In genomic region chr19:657611-658010, GRCh38 we compare ENCODE assay signal across 18 cellular contexts. TPM values are rescaled to one million over a fixed set of nuclear protein-coding genes. Genes with fewer than 3 reads are reported as not detected.
A peak's percentile ranks its signal among the peaks of the same experiment; 100 is the strongest.
DNase-seq lines count a peak whose midpoint lies in the region; ATAC-seq, FAIRE-seq and TF ChIP-seq lines count a peak whose summit lies in the region.
"Had no signal": no experiment of that assay in that cellular context is flagged by ENCODE, and none has a peak within 500 bp of the region (broad histone marks: within the 10 kb centered on the region; RNA-seq: fewer than 3 reads in every experiment).

No MANE protein-coding gene starts in this region.

- H3K4me3 ChIP-seq in HepG2 (replicated peaks in 1 of 3; ENCODE audit: insufficient read depth in 1 of 3, low read depth in 2 of 3, low read length in 3 of 3), result no peak overlapping the region
- H3K4me3 ChIP-seq: GM23338, MG63 had no signal

- H4K20me1 ChIP-seq in HepG2 (ENCODE audit: insufficient read depth, low read length), result peaks cover 87% of the 10 kb centered on the region

- peak overlapping the region; percentile 24 for H3K27ac Mint-ChIP-seq in activated naive CD4-positive, alpha-beta T cell treated with anti-CD3 and anti-CD28 coated beads for 36 hours
- no peak overlapping the region for H3K27ac Mint-ChIP-seq in activated T-helper 17 cell treated with anti-CD3 and anti-CD28 coated beads, Interleukin-2, amount 50 U/mL, for 72 hours
- H3K27ac Mint-ChIP-seq in stimulated activated effector memory CD8-positive, alpha-beta T cell treated with anti-CD3 and anti-CD28 coated beads, Interleukin-12 subunit alpha, Interleukin-12 subunit beta, amount 100 ng/mL, for 72 hours, result no peak overlapping the region
- no peak overlapping the region for H3K27ac Mint-ChIP-seq in activated CD4-positive, alpha-beta T cell treated with anti-CD3 and anti-CD28 coated beads, Interleukin-2, amount 10 ng/mL, durations not matched to agents 7 days and 5 days
- H3K27ac Mint-ChIP-seq: GM23338 had no signal

- 90% methylated on average over 2 of the region's 19 CpGs for WGBS in HepG2 (ENCODE audit: low lambda C conversion rate)

- no peak for TF ChIP-seq EP300 in HepG2 (IDR thresholded peaks at IDR 0.05; ENCODE audit: low read depth in 2 of 2, low read length in 2 of 2)
- no peak for TF ChIP-seq EP300 in HepG2 (CRISPR knock-in tag; IDR thresholded peaks at IDR 0.05; ENCODE audit: borderline replicate concordance)

- intact Hi-C loops in activated naive CD4-positive, alpha-beta T cell treated with anti-CD3 and anti-CD28 coated beads for 36 hours (cut with micrococcal nuclease), result no loop called here
- intact Hi-C loops in HepG2 (cut with micrococcal nuclease; ENCODE audit: unreplicated experiment), result no loop called here

- in situ Hi-C loops in HepG2 (cut with HindIII; ENCODE audit: extremely low pct_ligation_motif_present, low pct_unique_long_range_greater_than_20kb), result no loop called here

- no peak overlapping the region for H2AFZ ChIP-seq in HepG2 (ENCODE audit: low read length)
- H2AFZ ChIP-seq: GM23338 had no signal

- TF ChIP-seq RAD21 in HepG2 (CRISPR knock-in tag; IDR thresholded peaks at IDR 0.05), result no peak

- no peaks in the 10 kb centered on the region; a peak in 1 of 5 replicates for H3K27me3 ChIP-seq in HepG2 (ENCODE audit: control insufficient read depth in 1 of 2, insufficient read depth in 2 of 2, low read length in 2 of 2)
- H3K27me3 ChIP-seq: MG63 had no signal

- CTCF ChIA-PET in activated naive CD4-positive, alpha-beta T cell treated with anti-CD3 and anti-CD28 coated beads for 36 hours (lab: Charles Lee), result no interaction called here
- CTCF ChIA-PET in HepG2 (lab: Yijun Ruan, JAX; ENCODE audit: low intra/inter-chr PET ratio, low total read pairs), result no interaction called here
- CTCF ChIA-PET in activated CD4-positive, alpha-beta T cell treated with anti-CD3 and anti-CD28 coated beads, Interleukin-2, amount 10 ng/mL, durations not matched to agents 7 days and 5 days (lab: Charles Lee), result no interaction called here

- no peaks in the 10 kb centered on the region for H3K9me3 Mint-ChIP-seq in activated naive CD4-positive, alpha-beta T cell treated with anti-CD3 and anti-CD28 coated beads for 36 hours
- H3K9me3 Mint-ChIP-seq in activated T-helper 17 cell treated with anti-CD3 and anti-CD28 coated beads, Interleukin-2, amount 50 U/mL, for 72 hours, result no peaks in the 10 kb centered on the region
- H3K9me3 Mint-ChIP-seq in stimulated activated effector memory CD8-positive, alpha-beta T cell treated with anti-CD3 and anti-CD28 coated beads, Interleukin-12 subunit alpha, Interleukin-12 subunit beta, amount 100 ng/mL, for 72 hours, result no peaks in the 10 kb centered on the region
- no peaks in the 10 kb centered on the region for H3K9me3 Mint-ChIP-seq in activated CD4-positive, alpha-beta T cell treated with anti-CD3 and anti-CD28 coated beads, Interleukin-2, amount 10 ng/mL, durations not matched to agents 7 days and 5 days
- H3K9me3 Mint-ChIP-seq: GM23338 had no signal

- H3K36me3 Mint-ChIP-seq in activated naive CD4-positive, alpha-beta T cell treated with anti-CD3 and anti-CD28 coated beads for 36 hours (ENCODE audit: low read depth), result peaks cover 38% of the 10 kb centered on the region
- peaks cover 84% of the 10 kb centered on the region for H3K36me3 Mint-ChIP-seq in activated T-helper 17 cell treated with anti-CD3 and anti-CD28 coated beads, Interleukin-2, amount 50 U/mL, for 72 hours (ENCODE audit: low read depth)
- peaks cover 91% of the 10 kb centered on the region for H3K36me3 Mint-ChIP-seq in stimulated activated effector memory CD8-positive, alpha-beta T cell treated with anti-CD3 and anti-CD28 coated beads, Interleukin-12 subunit alpha, Interleukin-12 subunit beta, amount 100 ng/mL, for 72 hours
- H3K36me3 Mint-ChIP-seq in activated CD4-positive, alpha-beta T cell treated with anti-CD3 and anti-CD28 coated beads, Interleukin-2, amount 10 ng/mL, durations not matched to agents 7 days and 5 days (ENCODE audit: low read depth), result peaks cover 29% of the 10 kb centered on the region

- POLR2A ChIA-PET in HepG2 (lab: Yijun Ruan, JAX), result interaction anchor here (1.1 kb wide), 1 partner anchor 24 kb away, joined by 3 read pairs; the partner anchor contains the start of gene POLRMT
- POLR2A ChIA-PET in activated CD4-positive, alpha-beta T cell treated with anti-CD3 and anti-CD28 coated beads, Interleukin-2, amount 10 ng/mL, durations not matched to agents 7 days and 5 days (lab: Charles Lee), result no interaction called here

- no peaks in the 10 kb centered on the region for H3K27me3 Mint-ChIP-seq in activated naive CD4-positive, alpha-beta T cell treated with anti-CD3 and anti-CD28 coated beads for 36 hours (ENCODE audit: low read depth)
- no peaks in the 10 kb centered on the region for H3K27me3 Mint-ChIP-seq in activated T-helper 17 cell treated with anti-CD3 and anti-CD28 coated beads, Interleukin-2, amount 50 U/mL, for 72 hours
- H3K27me3 Mint-ChIP-seq in activated CD4-positive, alpha-beta T cell treated with anti-CD3 and anti-CD28 coated beads, Interleukin-2, amount 10 ng/mL, durations not matched to agents 7 days and 5 days, result no peaks in the 10 kb centered on the region

- no peak overlapping the region for H3K27ac ChIP-seq in HepG2 (ENCODE audit: extremely low read length, insufficient read depth, low read length)

- no TSS peak for BruUV-seq in HepG2 (replicated peaks; lab: Mats Ljungman, UMichigan)

- FAIRE-seq in HepG2 (lab: Jason Lieb, UNC), result no peak

- peaks cover 49% of the 10 kb centered on the region for H3K4me1 Mint-ChIP-seq in activated naive CD4-positive, alpha-beta T cell treated with anti-CD3 and anti-CD28 coated beads for 36 hours (ENCODE audit: low read depth)
- H3K4me1 Mint-ChIP-seq in activated T-helper 17 cell treated with anti-CD3 and anti-CD28 coated beads, Interleukin-2, amount 50 U/mL, for 72 hours, result peaks cover 12% of the 10 kb centered on the region
- peaks cover 73% of the 10 kb centered on the region for H3K4me1 Mint-ChIP-seq in stimulated activated effector memory CD8-positive, alpha-beta T cell treated with anti-CD3 and anti-CD28 coated beads, Interleukin-12 subunit alpha, Interleukin-12 subunit beta, amount 100 ng/mL, for 72 hours
- peaks cover 34% of the 10 kb centered on the region for H3K4me1 Mint-ChIP-seq in activated CD4-positive, alpha-beta T cell treated with anti-CD3 and anti-CD28 coated beads, Interleukin-2, amount 10 ng/mL, durations not matched to agents 7 days and 5 days

- no peak overlapping the region for H3K4me3 Mint-ChIP-seq in activated naive CD4-positive, alpha-beta T cell treated with anti-CD3 and anti-CD28 coated beads for 36 hours
- H3K4me3 Mint-ChIP-seq in activated T-helper 17 cell treated with anti-CD3 and anti-CD28 coated beads, Interleukin-2, amount 50 U/mL, for 72 hours, result peak overlapping the region; percentile 22
- H3K4me3 Mint-ChIP-seq in stimulated activated effector memory CD8-positive, alpha-beta T cell treated with anti-CD3 and anti-CD28 coated beads, Interleukin-12 subunit alpha, Interleukin-12 subunit beta, amount 100 ng/mL, for 72 hours, result peak overlapping the region; percentile 98
- no peak overlapping the region for H3K4me3 Mint-ChIP-seq in activated CD4-positive, alpha-beta T cell treated with anti-CD3 and anti-CD28 coated beads, Interleukin-2, amount 10 ng/mL, durations not matched to agents 7 days and 5 days
- H3K4me3 Mint-ChIP-seq: GM23338 had no signal

- H3K79me2 ChIP-seq in HepG2 (ENCODE audit: insufficient read depth, low read length), result peaks cover 96% of the 10 kb centered on the region

- ATAC-seq in activated T-helper 17 cell treated with anti-CD3 and anti-CD28 coated beads, Interleukin-2, amount 50 U/mL, for 72 hours (replicated peaks), result no peak
- ATAC-seq in HepG2 (no peak), HG03097 (IDR thresholded peaks at IDR 0.05; ENCODE audit: low FRiP score, unreplicated experiment) (no peak)
- ATAC-seq in stimulated activated effector memory CD8-positive, alpha-beta T cell treated with anti-CD3 and anti-CD28 coated beads, Interleukin-12 subunit alpha, Interleukin-12 subunit beta, amount 100 ng/mL, for 72 hours, result no peak
- ATAC-seq: GM23338 had no signal

- H3K9me3 ChIP-seq in HepG2 (ENCODE audit: low read length), result no peaks in the 10 kb centered on the region
- H3K9me3 ChIP-seq: MG63 had no signal

- DNase-seq in activated naive CD4-positive, alpha-beta T cell treated with anti-CD3 and anti-CD28 coated beads for 36 hours, result no peak
- DNase-seq in activated naive CD4-positive, alpha-beta T cell (lab: John Stamatoyannopoulos, UW), result no peak
- no peak for DNase-seq in HepG2 (ENCODE audit: low spot score)
- DNase-seq in stimulated activated effector memory CD8-positive, alpha-beta T cell treated with anti-CD3 and anti-CD28 coated beads, Interleukin-12 subunit alpha, Interleukin-12 subunit beta, amount 100 ng/mL, for 72 hours (ENCODE audit: low spot score in 2 of 2), result no peak
- DNase-seq in hypothalamus (lab: John Stamatoyannopoulos, UW), result no peak
- DNase-seq in activated CD4-positive, alpha-beta T cell treated with anti-CD3 and anti-CD28 coated beads, Interleukin-2, amount 10 ng/mL, durations not matched to agents 7 days and 5 days, result no peak
- DNase-seq: 8988T, DMS 273 treated with DMSO at 0.1 percent for 48 hours, MG63, NCI-H1105, NCI-H1930, NCI-H2171, NCI-H446 treated with DMSO at 0.1 percent for 48 hours, NCI-H774, SHP77 had no signal

- H3K4me1 ChIP-seq in HepG2 (ENCODE audit: insufficient read depth, low read length), result peaks cover 42% of the 10 kb centered on the region

- TF ChIP-seq POLR2A in HepG2 (IDR thresholded peaks at IDR 0.05; ENCODE audit: insufficient read depth in 1 of 2, low read depth in 2 of 2, low read length in 2 of 2), result no peak

- no peak overlapping the region for H3K9ac ChIP-seq in HepG2 (ENCODE audit: insufficient read depth, low read depth, low read length)

- no peak overlapping the region for H3K4me2 ChIP-seq in HepG2 (ENCODE audit: low read depth, low read length)
- H3K4me2 ChIP-seq: GM23338 had no signal

- H3K36me3 ChIP-seq in HepG2 (replicated peaks in 1 of 2; ENCODE audit: control insufficient read depth in 1 of 2, insufficient read depth in 2 of 2, low read length in 2 of 2), result peaks cover 15 to 47% of the 10 kb centered on the region in 2 experiments; a peak in 4 of 5 replicates

- no peak for TF ChIP-seq CTCF in HepG2 (CRISPR knock-in tag; IDR thresholded peaks at IDR 0.05)

RNA-seq across cellular contexts. Expression of gene RNF126, which starts 5.4 kb away (rescaled TPM):
- 100 to 1,000 TPM in 1 of 2 experiments, 10 to 100 TPM in 1; 99.5 to 108 TPM for total RNA-seq in activated naive CD4-positive, alpha-beta T cell treated with anti-CD3 and anti-CD28 coated beads for 36 hours
- total RNA-seq in activated T-helper 17 cell treated with anti-CD3 and anti-CD28 coated beads, Interleukin-2, amount 50 U/mL, for 72 hours, result 100 to 1,000 TPM in 1 of 2 donors, 10 to 100 TPM in 1; 74.0 to 103 TPM
- total RNA-seq in HepG2 (2016; rRNA removed; fragmentation: Illumina TruSeq; extraction: Trizol), result 18.5 and 34.0 TPM in 2 replicates
- total RNA-seq in HepG2 (2016; cell fraction: cytosol; rRNA removed; fragmentation: Illumina TruSeq; extraction: Trizol; ENCODE audit: low read depth), result 60.7 and 62.9 TPM in 2 replicates
- total RNA-seq in HepG2 (2016; cell fraction: insoluble cytoplasmic fraction; rRNA removed; fragmentation: Illumina TruSeq; extraction: Trizol), result 14.0 and 32.5 TPM in 2 replicates
- 51.8 and 70.5 TPM in 2 replicates for total RNA-seq in HepG2 (2016; cell fraction: membrane; rRNA removed; fragmentation: Illumina TruSeq; extraction: Trizol)
- total RNA-seq in HepG2 (2016; cell fraction: nucleus; rRNA removed; fragmentation: Illumina TruSeq; extraction: Trizol), result 20.4 and 26.7 TPM in 2 replicates
- polyA plus RNA-seq in HepG2 (2011; rRNA removed), result 23.2 and 24.6 TPM in 2 replicates
- polyA plus RNA-seq in HepG2 (2011; cell fraction: cytosol; rRNA removed), result 21.4 and 33.6 TPM in 2 replicates
- polyA plus RNA-seq in HepG2 (2011; cell fraction: nucleus; rRNA removed), result 96.9 and 98.7 TPM in 2 replicates
- polyA plus RNA-seq in HepG2 (2012), result 47.4 and 51.2 TPM in 2 replicates
- 83.7 and 90.8 TPM in 2 replicates for polyA plus RNA-seq in HepG2 (2016; cell fraction: cytosol; fragmentation: Illumina TruSeq; extraction: Trizol; ENCODE audit: low read depth)
- polyA plus RNA-seq in HepG2 (2016; cell fraction: insoluble cytoplasmic fraction; fragmentation: Illumina TruSeq; extraction: Trizol; ENCODE audit: low read depth), result 29.9 and 39.9 TPM in 2 replicates
- 79.7 and 88.6 TPM in 2 replicates for polyA plus RNA-seq in HepG2 (2016; cell fraction: membrane; fragmentation: Illumina TruSeq; extraction: Trizol; ENCODE audit: low read depth)
- 75.9 and 77.0 TPM in 2 replicates for polyA plus RNA-seq in HepG2 (2016; cell fraction: nucleus; fragmentation: Illumina TruSeq; extraction: Trizol; ENCODE audit: insufficient read depth, low read depth)
- polyA minus RNA-seq in HepG2 (2011; rRNA and poly(A)+ RNA removed; ENCODE audit: low replicate concordance), result 10.7 and 26.6 TPM in 2 replicates
- 18.3 and 21.9 TPM in 2 replicates for polyA minus RNA-seq in HepG2 (2011; cell fraction: cytosol; rRNA and poly(A)+ RNA removed)
- polyA minus RNA-seq in HepG2 (2011; cell fraction: nucleus; rRNA and poly(A)+ RNA removed), result 28.0 and 36.3 TPM in 2 replicates
- total RNA-seq in activated CD4-positive, alpha-beta T cell treated with anti-CD3 and anti-CD28 coated beads, Interleukin-2, amount 10 ng/mL, durations not matched to agents 7 days and 5 days, result 10 to 100 TPM; 71.5 to 80.3 TPM

RNA-seq across cellular contexts. Expression of gene FGF22, which starts 17.9 kb away (rescaled TPM):
- total RNA-seq in activated naive CD4-positive, alpha-beta T cell treated with anti-CD3 and anti-CD28 coated beads for 36 hours, result not detected
- 1 to 10 TPM in 1 of 2 donors, not detected in 1; 1.7 TPM for total RNA-seq in activated T-helper 17 cell treated with anti-CD3 and anti-CD28 coated beads, Interleukin-2, amount 50 U/mL, for 72 hours
- total RNA-seq in HepG2 (2016; rRNA removed; fragmentation: Illumina TruSeq; extraction: Trizol), result 0.24 TPM in 1 of 2 replicates, not detected in the other
- total RNA-seq in HepG2 (2016; cell fraction: cytosol; rRNA removed; fragmentation: Illumina TruSeq; extraction: Trizol; ENCODE audit: low read depth), result not detected in 2 replicates
- total RNA-seq in HepG2 (2016; cell fraction: insoluble cytoplasmic fraction; rRNA removed; fragmentation: Illumina TruSeq; extraction: Trizol), result 0.09 TPM in 1 of 2 replicates, not detected in the other
- 0.17 and 0.19 TPM in 2 replicates for total RNA-seq in HepG2 (2016; cell fraction: membrane; rRNA removed; fragmentation: Illumina TruSeq; extraction: Trizol)
- total RNA-seq in HepG2 (2016; cell fraction: nucleus; rRNA removed; fragmentation: Illumina TruSeq; extraction: Trizol), result not detected in 2 replicates
- 0.07 TPM in 1 of 2 replicates, not detected in the other for polyA plus RNA-seq in HepG2 (2011; rRNA removed)
- not detected in 2 replicates for polyA plus RNA-seq in HepG2 (2011; cell fraction: cytosol; rRNA removed)
- not detected in 2 replicates for polyA plus RNA-seq in HepG2 (2011; cell fraction: nucleus; rRNA removed)
- 0.09 and 0.27 TPM in 2 replicates for polyA plus RNA-seq in HepG2 (2012)
- 0.08 and 0.16 TPM in 2 replicates for polyA plus RNA-seq in HepG2 (2016; cell fraction: cytosol; fragmentation: Illumina TruSeq; extraction: Trizol; ENCODE audit: low read depth)
- not detected in 2 replicates for polyA plus RNA-seq in HepG2 (2016; cell fraction: insoluble cytoplasmic fraction; fragmentation: Illumina TruSeq; extraction: Trizol; ENCODE audit: low read depth)
- polyA plus RNA-seq in HepG2 (2016; cell fraction: membrane; fragmentation: Illumina TruSeq; extraction: Trizol; ENCODE audit: low read depth), result 0.13 TPM in 1 of 2 replicates, not detected in the other
- polyA plus RNA-seq in HepG2 (2016; cell fraction: nucleus; fragmentation: Illumina TruSeq; extraction: Trizol; ENCODE audit: insufficient read depth, low read depth), result 0.33 TPM in 1 of 2 replicates, not detected in the other
- polyA minus RNA-seq in HepG2 (2011; rRNA and poly(A)+ RNA removed; ENCODE audit: low replicate concordance), result not detected in 2 replicates
- not detected in 2 replicates for polyA minus RNA-seq in HepG2 (2011; cell fraction: cytosol; rRNA and poly(A)+ RNA removed)
- polyA minus RNA-seq in HepG2 (2011; cell fraction: nucleus; rRNA and poly(A)+ RNA removed), result not detected in 2 replicates
- under 1 TPM in 1 of 2 experiments, not detected in 1; 0.12 TPM for total RNA-seq in activated CD4-positive, alpha-beta T cell treated with anti-CD3 and anti-CD28 coated beads, Interleukin-2, amount 10 ng/mL, durations not matched to agents 7 days and 5 days

RNA-seq across cellular contexts. Expression of gene FSTL3, which starts 18.6 kb away (rescaled TPM):
- 1 to 10 TPM; 9.3 to 9.8 TPM for total RNA-seq in activated naive CD4-positive, alpha-beta T cell treated with anti-CD3 and anti-CD28 coated beads for 36 hours
- 1 to 10 TPM; 7.0 to 9.1 TPM for total RNA-seq in activated T-helper 17 cell treated with anti-CD3 and anti-CD28 coated beads, Interleukin-2, amount 50 U/mL, for 72 hours
- 5.8 and 13.5 TPM in 2 replicates for total RNA-seq in HepG2 (2016; rRNA removed; fragmentation: Illumina TruSeq; extraction: Trizol)
- 3.3 and 3.8 TPM in 2 replicates for total RNA-seq in HepG2 (2016; cell fraction: cytosol; rRNA removed; fragmentation: Illumina TruSeq; extraction: Trizol; ENCODE audit: low read depth)
- total RNA-seq in HepG2 (2016; cell fraction: insoluble cytoplasmic fraction; rRNA removed; fragmentation: Illumina TruSeq; extraction: Trizol), result 4.6 and 14.2 TPM in 2 replicates
- 7.0 and 8.2 TPM in 2 replicates for total RNA-seq in HepG2 (2016; cell fraction: membrane; rRNA removed; fragmentation: Illumina TruSeq; extraction: Trizol)
- total RNA-seq in HepG2 (2016; cell fraction: nucleus; rRNA removed; fragmentation: Illumina TruSeq; extraction: Trizol), result 11.9 and 15.2 TPM in 2 replicates
- polyA plus RNA-seq in HepG2 (2011; rRNA removed), result 15.6 and 30.9 TPM in 2 replicates
- 24.5 and 32.7 TPM in 2 replicates for polyA plus RNA-seq in HepG2 (2011; cell fraction: cytosol; rRNA removed)
- polyA plus RNA-seq in HepG2 (2011; cell fraction: nucleus; rRNA removed), result 151 and 166 TPM in 2 replicates
- polyA plus RNA-seq in HepG2 (2012), result 19.0 and 28.0 TPM in 2 replicates
- 3.1 and 4.0 TPM in 2 replicates for polyA plus RNA-seq in HepG2 (2016; cell fraction: cytosol; fragmentation: Illumina TruSeq; extraction: Trizol; ENCODE audit: low read depth)
- polyA plus RNA-seq in HepG2 (2016; cell fraction: insoluble cytoplasmic fraction; fragmentation: Illumina TruSeq; extraction: Trizol; ENCODE audit: low read depth), result 6.4 and 7.0 TPM in 2 replicates
- 5.8 and 6.2 TPM in 2 replicates for polyA plus RNA-seq in HepG2 (2016; cell fraction: membrane; fragmentation: Illumina TruSeq; extraction: Trizol; ENCODE audit: low read depth)
- polyA plus RNA-seq in HepG2 (2016; cell fraction: nucleus; fragmentation: Illumina TruSeq; extraction: Trizol; ENCODE audit: insufficient read depth, low read depth), result 30.9 and 40.0 TPM in 2 replicates
- 28.2 and 70.2 TPM in 2 replicates for polyA minus RNA-seq in HepG2 (2011; rRNA and poly(A)+ RNA removed; ENCODE audit: low replicate concordance)
- polyA minus RNA-seq in HepG2 (2011; cell fraction: cytosol; rRNA and poly(A)+ RNA removed), result 10.6 and 21.0 TPM in 2 replicates
- 6.8 and 7.9 TPM in 2 replicates for polyA minus RNA-seq in HepG2 (2011; cell fraction: nucleus; rRNA and poly(A)+ RNA removed)
- total RNA-seq in activated CD4-positive, alpha-beta T cell treated with anti-CD3 and anti-CD28 coated beads, Interleukin-2, amount 10 ng/mL, durations not matched to agents 7 days and 5 days, result 1 to 10 TPM; 1.6 to 2.1 TPM

RNA-seq across cellular contexts. Expression of gene POLRMT, which starts 24.3 kb away (rescaled TPM):
- total RNA-seq in activated naive CD4-positive, alpha-beta T cell treated with anti-CD3 and anti-CD28 coated beads for 36 hours, result 10 to 100 TPM; 63.8 to 65.6 TPM
- total RNA-seq in activated T-helper 17 cell treated with anti-CD3 and anti-CD28 coated beads, Interleukin-2, amount 50 U/mL, for 72 hours, result 10 to 100 TPM; 46.1 to 59.8 TPM
- 52.5 and 78.0 TPM in 2 replicates for total RNA-seq in HepG2 (2016; rRNA removed; fragmentation: Illumina TruSeq; extraction: Trizol)
- total RNA-seq in HepG2 (2016; cell fraction: cytosol; rRNA removed; fragmentation: Illumina TruSeq; extraction: Trizol; ENCODE audit: low read depth), result 14.6 and 16.3 TPM in 2 replicates
- total RNA-seq in HepG2 (2016; cell fraction: insoluble cytoplasmic fraction; rRNA removed; fragmentation: Illumina TruSeq; extraction: Trizol), result 49.1 and 82.6 TPM in 2 replicates
- 30.6 and 32.9 TPM in 2 replicates for total RNA-seq in HepG2 (2016; cell fraction: membrane; rRNA removed; fragmentation: Illumina TruSeq; extraction: Trizol)
- 53.4 and 70.1 TPM in 2 replicates for total RNA-seq in HepG2 (2016; cell fraction: nucleus; rRNA removed; fragmentation: Illumina TruSeq; extraction: Trizol)
- polyA plus RNA-seq in HepG2 (2011; rRNA removed), result 101 and 114 TPM in 2 replicates
- polyA plus RNA-seq in HepG2 (2011; cell fraction: cytosol; rRNA removed), result 20.8 and 36.5 TPM in 2 replicates
- 255 and 333 TPM in 2 replicates for polyA plus RNA-seq in HepG2 (2011; cell fraction: nucleus; rRNA removed)
- polyA plus RNA-seq in HepG2 (2012), result 52.2 and 65.7 TPM in 2 replicates
- 16.5 and 17.7 TPM in 2 replicates for polyA plus RNA-seq in HepG2 (2016; cell fraction: cytosol; fragmentation: Illumina TruSeq; extraction: Trizol; ENCODE audit: low read depth)
- 70.9 and 71.7 TPM in 2 replicates for polyA plus RNA-seq in HepG2 (2016; cell fraction: insoluble cytoplasmic fraction; fragmentation: Illumina TruSeq; extraction: Trizol; ENCODE audit: low read depth)
- polyA plus RNA-seq in HepG2 (2016; cell fraction: membrane; fragmentation: Illumina TruSeq; extraction: Trizol; ENCODE audit: low read depth), result 34.9 and 37.3 TPM in 2 replicates
- polyA plus RNA-seq in HepG2 (2016; cell fraction: nucleus; fragmentation: Illumina TruSeq; extraction: Trizol; ENCODE audit: insufficient read depth, low read depth), result 138 and 146 TPM in 2 replicates
- 247 and 377 TPM in 2 replicates for polyA minus RNA-seq in HepG2 (2011; rRNA and poly(A)+ RNA removed; ENCODE audit: low replicate concordance)
- 67.1 and 69.6 TPM in 2 replicates for polyA minus RNA-seq in HepG2 (2011; cell fraction: cytosol; rRNA and poly(A)+ RNA removed)
- polyA minus RNA-seq in HepG2 (2011; cell fraction: nucleus; rRNA and poly(A)+ RNA removed), result 37.9 and 42.3 TPM in 2 replicates
- total RNA-seq in activated CD4-positive, alpha-beta T cell treated with anti-CD3 and anti-CD28 coated beads, Interleukin-2, amount 10 ng/mL, durations not matched to agents 7 days and 5 days, result 10 to 100 TPM; 42.1 to 52.3 TPM

RNA-seq across cellular contexts. Expression of gene PRSS57, which starts 37.6 kb away (rescaled TPM):
- total RNA-seq in activated naive CD4-positive, alpha-beta T cell treated with anti-CD3 and anti-CD28 coated beads for 36 hours, result not detected
- total RNA-seq in activated T-helper 17 cell treated with anti-CD3 and anti-CD28 coated beads, Interleukin-2, amount 50 U/mL, for 72 hours, result not detected
- total RNA-seq in HepG2 (2016; rRNA removed; fragmentation: Illumina TruSeq; extraction: Trizol), result not detected in 2 replicates
- total RNA-seq in HepG2 (2016; cell fraction: cytosol; rRNA removed; fragmentation: Illumina TruSeq; extraction: Trizol; ENCODE audit: low read depth), result not detected in 2 replicates
- not detected in 2 replicates for total RNA-seq in HepG2 (2016; cell fraction: insoluble cytoplasmic fraction; rRNA removed; fragmentation: Illumina TruSeq; extraction: Trizol)
- not detected in 2 replicates for total RNA-seq in HepG2 (2016; cell fraction: membrane; rRNA removed; fragmentation: Illumina TruSeq; extraction: Trizol)
- not detected in 2 replicates for total RNA-seq in HepG2 (2016; cell fraction: nucleus; rRNA removed; fragmentation: Illumina TruSeq; extraction: Trizol)
- 0.12 and 0.20 TPM in 2 replicates for polyA plus RNA-seq in HepG2 (2011; rRNA removed)
- polyA plus RNA-seq in HepG2 (2011; cell fraction: cytosol; rRNA removed), result 0.10 and 0.20 TPM in 2 replicates
- not detected in 2 replicates for polyA plus RNA-seq in HepG2 (2011; cell fraction: nucleus; rRNA removed)
- polyA plus RNA-seq in HepG2 (2012), result 0.13 and 0.16 TPM in 2 replicates
- polyA plus RNA-seq in HepG2 (2016; cell fraction: cytosol; fragmentation: Illumina TruSeq; extraction: Trizol; ENCODE audit: low read depth), result not detected in 2 replicates
- polyA plus RNA-seq in HepG2 (2016; cell fraction: insoluble cytoplasmic fraction; fragmentation: Illumina TruSeq; extraction: Trizol; ENCODE audit: low read depth), result not detected in 2 replicates
- polyA plus RNA-seq in HepG2 (2016; cell fraction: membrane; fragmentation: Illumina TruSeq; extraction: Trizol; ENCODE audit: low read depth), result not detected in 2 replicates
- not detected in 2 replicates for polyA plus RNA-seq in HepG2 (2016; cell fraction: nucleus; fragmentation: Illumina TruSeq; extraction: Trizol; ENCODE audit: insufficient read depth, low read depth)
- polyA minus RNA-seq in HepG2 (2011; rRNA and poly(A)+ RNA removed; ENCODE audit: low replicate concordance), result not detected in 2 replicates
- not detected in 2 replicates for polyA minus RNA-seq in HepG2 (2011; cell fraction: cytosol; rRNA and poly(A)+ RNA removed)
- not detected in 2 replicates for polyA minus RNA-seq in HepG2 (2011; cell fraction: nucleus; rRNA and poly(A)+ RNA removed)
- total RNA-seq in activated CD4-positive, alpha-beta T cell treated with anti-CD3 and anti-CD28 coated beads, Interleukin-2, amount 10 ng/mL, durations not matched to agents 7 days and 5 days, result not detected
- total RNA-seq: GM23338 had no signal

Comparison
In these comparisons a context has a peak if more than half of its experiments do, and no peak if none do; other contexts are left out.
1. H3K4me3 Mint-ChIP-seq: peak in activated T-helper 17 cell treated with anti-CD3 and anti-CD28 coated beads, Interleukin-2, amount 50 U/mL, for 72 hours (single experiment) and stimulated activated effector memory CD8-positive, alpha-beta T cell treated with anti-CD3 and anti-CD28 coated beads, Interleukin-12 subunit alpha, Interleukin-12 subunit beta, amount 100 ng/mL, for 72 hours (single experiment); none in activated naive CD4-positive, alpha-beta T cell treated with anti-CD3 and anti-CD28 coated beads for 36 hours (single experiment) and activated CD4-positive, alpha-beta T cell treated with anti-CD3 and anti-CD28 coated beads, Interleukin-2, amount 10 ng/mL, durations not matched to agents 7 days and 5 days (single experiment).